1 cellular context compared by ENCODE assay signal in genomic region chr9:34958411-34958982, GRCh38.
TF ChIP-seq lines count a peak whose summit lies in the region.

No MANE protein-coding gene starts in this region.

TF ChIP-seq in H1, 55 proteins besides CTCF, POLR2A, EP300 and RAD21:
- TF ChIP-seq ZNF274 (IDR thresholded peaks at IDR 0.05; ENCODE audit: borderline replicate concordance, extremely low read depth, low read length), result no peak
- TF ChIP-seq CHD1 (IDR thresholded peaks at IDR 0.05; ENCODE audit: low read depth, low read length), result no peak
- no peak for TF ChIP-seq POU5F1 (IDR thresholded peaks at IDR 0.05; ENCODE audit: low read depth, low read length)
- no peak for TF ChIP-seq NRF1 (IDR thresholded peaks at IDR 0.05; ENCODE audit: low read depth, low read length)
- TF ChIP-seq SRF (IDR thresholded peaks at IDR 0.05; ENCODE audit: low read depth, low read length), result no peak
- no peak for TF ChIP-seq TAF7 (optimal IDR thresholded peaks at IDR 0.05; ENCODE audit: borderline replicate concordance, low read depth, low read length)
- no peak for TF ChIP-seq SIX5 (IDR thresholded peaks at IDR 0.05; ENCODE audit: low read depth, low read length)
- no peak for TF ChIP-seq TEAD4 (IDR thresholded peaks at IDR 0.05; ENCODE audit: low read depth, low read length)
- TF ChIP-seq MAFK (IDR thresholded peaks at IDR 0.05; ENCODE audit: low read depth, low read length), result no peak
- TF ChIP-seq SAP30 (IDR thresholded peaks at IDR 0.05; ENCODE audit: insufficient read depth, insufficient replicate concordance, low read length), result no peak
- no peak for TF ChIP-seq ATF2 (IDR thresholded peaks at IDR 0.05; ENCODE audit: low read length)
- TF ChIP-seq GTF2F1 (IDR thresholded peaks at IDR 0.05; ENCODE audit: borderline replicate concordance, low read depth, low read length), result no peak
- TF ChIP-seq CHD7 (IDR thresholded peaks at IDR 0.05; ENCODE audit: insufficient replicate concordance, low read length), result no peak
